Comparison of ENCODE assay signal across 14 cellular contexts in the genomic region with DNA sequence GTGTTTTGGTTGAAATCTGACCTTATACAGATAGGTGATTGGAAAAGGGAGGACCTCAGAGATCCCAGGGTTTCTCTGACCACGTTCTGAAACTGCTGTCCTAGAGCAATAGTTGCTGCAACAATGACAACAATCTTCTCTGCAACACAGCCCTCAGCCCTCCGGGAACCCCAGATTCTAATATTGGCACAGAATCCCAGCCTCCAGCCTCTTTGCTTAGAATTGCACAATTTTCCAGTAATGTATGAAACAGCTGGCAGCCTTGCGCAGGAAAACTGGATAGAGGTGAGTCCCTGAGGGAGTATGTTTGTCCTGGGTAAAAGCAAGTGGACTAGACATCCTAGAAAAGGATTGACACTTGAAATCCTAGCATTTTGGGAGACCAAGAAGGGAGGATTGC. TPM values are rescaled to one million over a fixed set of nuclear protein-coding genes. Genes with fewer than 3 reads are reported as not detected.
DNase-seq lines count a peak whose midpoint lies in the region; ATAC-seq, FAIRE-seq and TF ChIP-seq lines count a peak whose summit lies in the region.
"Had no signal": no experiment of that assay in that cellular context is flagged by ENCODE, and none has a peak within 500 bp of the region (broad histone marks: within the 10 kb centered on the region; RNA-seq: fewer than 3 reads in every experiment).

No MANE protein-coding gene starts in this region.

- H2BK120ac ChIP-seq in IMR-90 (ENCODE audit: low read depth, low read length): no peak overlapping the region

- no peaks in the 10 kb centered on the region for H3K9me1 ChIP-seq in IMR-90 (ENCODE audit: insufficient read depth, low read length)

- H3K4me2 ChIP-seq in IMR-90 (ENCODE audit: low read depth, low read length) (peak overlapping the region; percentile 17; the same call in 1 of the 2 replicates), HepG2 (ENCODE audit: low read depth, low read length) (no peak overlapping the region)

- dilution Hi-C loops in IMR-90 (cut with HindIII; ENCODE audit: low sequenced_read_pairs, unreplicated experiment): no loop called here

- no peak overlapping the region for H3K4me3 Mint-ChIP-seq in activated CD4-positive, alpha-beta memory T cell treated with anti-CD3 and anti-CD28 coated beads, Interleukin-2, amount 10 ng/mL, durations not matched to agents 7 days and 5 days
- H3K4me3 Mint-ChIP-seq: CD4-positive, CD25-positive, alpha-beta regulatory T cell; nephron had no signal

- H2AK5ac ChIP-seq in IMR-90 (ENCODE audit: low read depth, low read length): no peak overlapping the region

- no peak overlapping the region for H2AK9ac ChIP-seq in IMR-90 (replicated peaks; ENCODE audit: low read depth, low read length, poor library complexity)

- no peak overlapping the region for H3K4ac ChIP-seq in IMR-90 (ENCODE audit: low read depth, low read length)

- FAIRE-seq in HepG2 (lab: Jason Lieb, UNC): no peak

- H3K36me3 Mint-ChIP-seq in activated CD4-positive, alpha-beta memory T cell treated with anti-CD3 and anti-CD28 coated beads, Interleukin-2, amount 10 ng/mL, durations not matched to agents 7 days and 5 days (ENCODE audit: low read depth): no peaks in the 10 kb centered on the region
- H3K36me3 Mint-ChIP-seq: CD4-positive, CD25-positive, alpha-beta regulatory T cell had no signal

- H3K27ac ChIP-seq in IMR-90 (ENCODE audit: insufficient read depth, low read length) (no peak overlapping the region), HepG2 (ENCODE audit: extremely low read length, insufficient read depth, low read length) (no peak overlapping the region)

- H4K5ac ChIP-seq in IMR-90 (ENCODE audit: low read depth, low read length): no peak overlapping the region

- H4K20me1 ChIP-seq in IMR-90 (ENCODE audit: insufficient read depth, low read length) (no peaks in the 10 kb centered on the region), HepG2 (ENCODE audit: insufficient read depth, low read length) (no peaks in the 10 kb centered on the region)

- no peak for TF ChIP-seq EP300 in HepG2 (IDR thresholded peaks at IDR 0.05; ENCODE audit: low read depth in 2 of 2, low read length in 2 of 2)
- no peak for TF ChIP-seq EP300 in HepG2 (CRISPR knock-in tag; IDR thresholded peaks at IDR 0.05; ENCODE audit: borderline replicate concordance)

- no peaks in the 10 kb centered on the region for H3K9me3 Mint-ChIP-seq in activated CD4-positive, alpha-beta memory T cell treated with anti-CD3 and anti-CD28 coated beads, Interleukin-2, amount 10 ng/mL, durations not matched to agents 7 days and 5 days
- H3K9me3 Mint-ChIP-seq: nephron had no signal

- H3K4me3 ChIP-seq in IMR-90 (ENCODE audit: insufficient read depth, low read depth, low read length): no peak overlapping the region
- no peak overlapping the region for H3K4me3 ChIP-seq in HepG2 (replicated peaks in 1 of 3; ENCODE audit: insufficient read depth in 1 of 3, low read depth in 2 of 3, low read length in 3 of 3)

- no peaks in the 10 kb centered on the region for H3K9me3 ChIP-seq in IMR-90 (ENCODE audit: control insufficient read depth, insufficient read depth, low read length)
- H3K9me3 ChIP-seq in HepG2 (ENCODE audit: low read length): no peaks in the 10 kb centered on the region

- no peak for TF ChIP-seq POLR2A in IMR-90 (IDR thresholded peaks at IDR 0.05; ENCODE audit: low read depth, low read length)
- no peak for TF ChIP-seq POLR2A in HepG2 (IDR thresholded peaks at IDR 0.05; ENCODE audit: insufficient read depth in 1 of 2, low read depth in 2 of 2, low read length in 2 of 2)

- WGBS in IMR-90 (ENCODE audit: extremely low coverage in 2 of 2, insufficient read length in 1 of 2), 2 experiments: no CpG with 5 or more reads among the region's 3 CpGs
- 0% methylated on average over 3 of the region's 3 CpGs for WGBS in HepG2 (ENCODE audit: low lambda C conversion rate)

- CTCF ChIA-PET in IMR-90 (lab: Yijun Ruan, JAX) (interaction anchor here (0.5 to 0.9 kb wide), 2 partner anchors 30 to 986 kb away, joined by 3 read pairs; no protein-coding TSS in a partner anchor), HepG2 (lab: Yijun Ruan, JAX; ENCODE audit: low intra/inter-chr PET ratio, low total read pairs) (no interaction called here)
- CTCF ChIA-PET in activated CD4-positive, alpha-beta memory T cell treated with anti-CD3 and anti-CD28 coated beads, Interleukin-2, amount 10 ng/mL, durations not matched to agents 7 days and 5 days (lab: Charles Lee): interaction anchor here (1.2 kb wide), 2 partner anchors 66 to 322 kb away, joined by 3 read pairs; no protein-coding TSS in a partner anchor

- H2BK15ac ChIP-seq in IMR-90 (ENCODE audit: low read depth, low read length): no peak overlapping the region

- no peak overlapping the region for H3K18ac ChIP-seq in IMR-90 (ENCODE audit: low read depth, low read length)

- TF ChIP-seq CTCF in IMR-90 (conservative IDR thresholded peaks at IDR 0.05; ENCODE audit: low read depth, low read length) (no peak), HepG2 (CRISPR knock-in tag; IDR thresholded peaks at IDR 0.05) (no peak)

- H3K27me3 ChIP-seq in IMR-90 (ENCODE audit: control insufficient read depth, insufficient read depth, low read length) (peaks cover 2% of the 10 kb centered on the region; the same call in 1 of the 2 replicates), HepG2 (ENCODE audit: control insufficient read depth in 1 of 2, insufficient read depth in 2 of 2, low read length in 2 of 2) (0 out of 5 replicates have a peak, but pooled peaks cover 0 to 3% of the 10 kb centered on the region in 2 experiments)

- H3K36me3 ChIP-seq in IMR-90 (ENCODE audit: control insufficient read depth, insufficient read depth, low read length) (no peaks in the 10 kb centered on the region), HepG2 (replicated peaks in 1 of 2; ENCODE audit: control insufficient read depth in 1 of 2, insufficient read depth in 2 of 2, low read length in 2 of 2) (no peaks in the 10 kb centered on the region)

- no peak overlapping the region for H3K27ac Mint-ChIP-seq in activated CD4-positive, alpha-beta memory T cell treated with anti-CD3 and anti-CD28 coated beads, Interleukin-2, amount 10 ng/mL, durations not matched to agents 7 days and 5 days

- no peak overlapping the region for H4K91ac ChIP-seq in IMR-90 (ENCODE audit: insufficient read depth, low read depth, low read length)

- no peak overlapping the region for H2BK20ac ChIP-seq in IMR-90 (ENCODE audit: low read depth, low read length)

- H3K56ac ChIP-seq in IMR-90 (ENCODE audit: extremely low read depth, insufficient read depth, low read length): no peak overlapping the region

- peaks cover 20% of the 10 kb centered on the region for H3K4me1 Mint-ChIP-seq in activated CD4-positive, alpha-beta memory T cell treated with anti-CD3 and anti-CD28 coated beads, Interleukin-2, amount 10 ng/mL, durations not matched to agents 7 days and 5 days

- H4K8ac ChIP-seq in IMR-90 (ENCODE audit: low read depth in 2 of 2, low read length in 2 of 2): no peak overlapping the region

- ATAC-seq in IMR-90 (ENCODE audit: low read depth): peak; percentile 72
- ATAC-seq in HepG2: peak; percentile 71
- no peak for ATAC-seq in left colon
- no peak for ATAC-seq in GM19395 (IDR thresholded peaks at IDR 0.05; ENCODE audit: unreplicated experiment)

- H2AFZ ChIP-seq in IMR-90 (replicated peaks; ENCODE audit: low read length, poor library complexity): no peak overlapping the region
- H2AFZ ChIP-seq in HepG2 (ENCODE audit: low read length): no peak overlapping the region

- TF ChIP-seq RAD21 in IMR-90 (IDR thresholded peaks at IDR 0.05; ENCODE audit: low read length) (no peak), HepG2 (CRISPR knock-in tag; IDR thresholded peaks at IDR 0.05) (no peak)

- no TSS peak for BruUV-seq in IMR-90 (replicated peaks; lab: Mats Ljungman, UMichigan)
- BruUV-seq in HepG2 (replicated peaks; lab: Mats Ljungman, UMichigan): no TSS peak

- H3K79me2 ChIP-seq in HepG2 (ENCODE audit: insufficient read depth, low read length): no peaks in the 10 kb centered on the region

- H3K79me1 ChIP-seq in IMR-90 (ENCODE audit: low read depth in 1 of 2, low read length in 2 of 2): no peaks in the 10 kb centered on the region

- POLR2A ChIA-PET in IMR-90 (lab: Charles Lee; ENCODE audit: unreplicated experiment): no interaction called here
- POLR2A ChIA-PET in HepG2 (lab: Yijun Ruan, JAX): interaction anchor here (1.1 to 2.6 kb wide), 2 partner anchors 23 to 31 kb away, joined by 4 to 15 read pairs; partner anchors contain the start of gene PNRC1
- POLR2A ChIA-PET in activated CD4-positive, alpha-beta memory T cell treated with anti-CD3 and anti-CD28 coated beads, Interleukin-2, amount 10 ng/mL, durations not matched to agents 7 days and 5 days (lab: Charles Lee): interaction anchor here (0.9 to 5.5 kb wide), 2 partner anchors 30 to 35 kb away, joined by 4 to 71 read pairs; partner anchors contain the start of gene PNRC1

- no peaks in the 10 kb centered on the region for H3K27me3 Mint-ChIP-seq in activated CD4-positive, alpha-beta memory T cell treated with anti-CD3 and anti-CD28 coated beads, Interleukin-2, amount 10 ng/mL, durations not matched to agents 7 days and 5 days

- no peak overlapping the region for H2BK5ac ChIP-seq in IMR-90 (ENCODE audit: low read depth, low read length, poor library complexity, severe bottlenecking)

- no peak overlapping the region for H3K14ac ChIP-seq in IMR-90 (replicated peaks; ENCODE audit: low read depth, low read length)

- intact Hi-C loops in IMR-90 (cut with micrococcal nuclease) (no loop called here), HepG2 (cut with micrococcal nuclease; ENCODE audit: unreplicated experiment) (no loop called here), left colon (cut with DNase I, micrococcal nuclease) (no loop called here)

- peaks cover 10% of the 10 kb centered on the region for H3K4me1 ChIP-seq in IMR-90 (ENCODE audit: control insufficient read depth, insufficient read depth, low read length)
- peaks cover 26% of the 10 kb centered on the region for H3K4me1 ChIP-seq in HepG2 (ENCODE audit: insufficient read depth, low read length)

- in situ Hi-C loops in IMR-90 (cut with MboI; ENCODE audit: low sequenced_read_pairs) (no loop called here), HepG2 (cut with HindIII; ENCODE audit: extremely low pct_ligation_motif_present, low pct_unique_long_range_greater_than_20kb) (no loop called here)

- H3K9ac ChIP-seq in IMR-90 (ENCODE audit: low read depth, low read length): no peak overlapping the region
- no peak overlapping the region for H3K9ac ChIP-seq in HepG2 (ENCODE audit: insufficient read depth, low read depth, low read length)

- peak; percentile 28 for DNase-seq in IMR-90
- DNase-seq in dedifferentiated amniotic fluid mesenchymal stem cell (ENCODE audit: extremely low spot score): peak; percentile 89
- DNase-seq in HepG2 (ENCODE audit: low spot score): peak; percentile 23
- peak; percentile 71 for DNase-seq in stromal cell of bone marrow (ENCODE audit: low read depth)
- DNase-seq in activated CD4-positive, alpha-beta memory T cell treated with anti-CD3 and anti-CD28 coated beads, Interleukin-2, amount 10 ng/mL, durations not matched to agents 7 days and 5 days: no peak
- no peak for DNase-seq in left colon
- DNase-seq in iPS-NIHi11 (ENCODE audit: low spot score): no peak
- DNase-seq: CD4-positive, CD25-positive, alpha-beta regulatory T cell; GDM1; islet precursor cell; Karpas-422; NCI-H2171 treated with DMSO at 0.1 percent for 48 hours had no signal

- no peak overlapping the region for H3K23ac ChIP-seq in IMR-90 (ENCODE audit: low read depth, low read length)

RNA-seq across cellular contexts. Expression of gene PNRC1, which starts 30.4 kb away (rescaled TPM):
- total RNA-seq in IMR-90 (2012; rRNA removed): 6.5 and 18.3 TPM in 2 replicates
- polyA plus RNA-seq in IMR-90 (2012; rRNA removed): 7.6 and 8.1 TPM in 2 replicates
- polyA plus RNA-seq in IMR-90 (2012; cell fraction: cytosol; rRNA removed): 4.4 and 6.0 TPM in 2 replicates
- polyA plus RNA-seq in IMR-90 (2012; cell fraction: nucleus; rRNA removed; ENCODE audit: low replicate concordance): 4.8 and 12.4 TPM in 2 replicates
- total RNA-seq in HepG2 (2016; rRNA removed; fragmentation: Illumina TruSeq; extraction: Trizol): 31.0 and 36.0 TPM in 2 replicates
- 57.2 and 58.4 TPM in 2 replicates for total RNA-seq in HepG2 (2016; cell fraction: cytosol; rRNA removed; fragmentation: Illumina TruSeq; extraction: Trizol; ENCODE audit: low read depth)
- 26.3 and 34.2 TPM in 2 replicates for total RNA-seq in HepG2 (2016; cell fraction: insoluble cytoplasmic fraction; rRNA removed; fragmentation: Illumina TruSeq; extraction: Trizol)
- 91.5 and 98.2 TPM in 2 replicates for total RNA-seq in HepG2 (2016; cell fraction: membrane; rRNA removed; fragmentation: Illumina TruSeq; extraction: Trizol)
- total RNA-seq in HepG2 (2016; cell fraction: nucleus; rRNA removed; fragmentation: Illumina TruSeq; extraction: Trizol): 38.0 and 44.9 TPM in 2 replicates
- polyA plus RNA-seq in HepG2 (2011; rRNA removed): 16.8 and 17.6 TPM in 2 replicates
- polyA plus RNA-seq in HepG2 (2011; cell fraction: cytosol; rRNA removed): 6.9 and 11.3 TPM in 2 replicates
- 11.1 and 19.2 TPM in 2 replicates for polyA plus RNA-seq in HepG2 (2011; cell fraction: nucleus; rRNA removed)
- polyA plus RNA-seq in HepG2 (2012): 109 TPM in 2 replicates
- polyA plus RNA-seq in HepG2 (2016; cell fraction: cytosol; fragmentation: Illumina TruSeq; extraction: Trizol; ENCODE audit: low read depth): 35.4 and 35.7 TPM in 2 replicates
- polyA plus RNA-seq in HepG2 (2016; cell fraction: insoluble cytoplasmic fraction; fragmentation: Illumina TruSeq; extraction: Trizol; ENCODE audit: low read depth): 27.3 and 28.4 TPM in 2 replicates
- 40.5 and 45.9 TPM in 2 replicates for polyA plus RNA-seq in HepG2 (2016; cell fraction: membrane; fragmentation: Illumina TruSeq; extraction: Trizol; ENCODE audit: low read depth)
- polyA plus RNA-seq in HepG2 (2016; cell fraction: nucleus; fragmentation: Illumina TruSeq; extraction: Trizol; ENCODE audit: insufficient read depth, low read depth): 58.0 and 62.1 TPM in 2 replicates
- 17.7 and 21.3 TPM in 2 replicates for polyA minus RNA-seq in HepG2 (2011; rRNA and poly(A)+ RNA removed; ENCODE audit: low replicate concordance)
- 38.4 and 54.1 TPM in 2 replicates for polyA minus RNA-seq in HepG2 (2011; cell fraction: cytosol; rRNA and poly(A)+ RNA removed)
- 44.4 and 44.5 TPM in 2 replicates for polyA minus RNA-seq in HepG2 (2011; cell fraction: nucleus; rRNA and poly(A)+ RNA removed)
- total RNA-seq in activated CD4-positive, alpha-beta memory T cell treated with anti-CD3 and anti-CD28 coated beads, Interleukin-2, amount 10 ng/mL, durations not matched to agents 7 days and 5 days: 100 to 1,000 TPM; 130 to 131 TPM
- 100 to 1,000 TPM in 1 of 2 donors, 10 to 100 TPM in 1; 73.1 to 138 TPM for total RNA-seq in left colon

Comparison
In these comparisons a context has a peak if more than half of its experiments do, and no peak if none do; other contexts are left out.
1. ATAC-seq: peak in IMR-90 (single experiment) and HepG2 (single experiment); none in left colon (single experiment) and GM19395 (single experiment).
2. DNase-seq: peak in IMR-90 (single experiment), dedifferentiated amniotic fluid mesenchymal stem cell (single experiment), HepG2 (single experiment) and stromal cell of bone marrow (single experiment); none in activated CD4-positive, alpha-beta memory T cell treated with anti-CD3 and anti-CD28 coated beads, Interleukin-2, amount 10 ng/mL, durations not matched to agents 7 days and 5 days (single experiment), left colon (0 of 2) and iPS-NIHi11 (single experiment).